In the genomic region with DNA sequence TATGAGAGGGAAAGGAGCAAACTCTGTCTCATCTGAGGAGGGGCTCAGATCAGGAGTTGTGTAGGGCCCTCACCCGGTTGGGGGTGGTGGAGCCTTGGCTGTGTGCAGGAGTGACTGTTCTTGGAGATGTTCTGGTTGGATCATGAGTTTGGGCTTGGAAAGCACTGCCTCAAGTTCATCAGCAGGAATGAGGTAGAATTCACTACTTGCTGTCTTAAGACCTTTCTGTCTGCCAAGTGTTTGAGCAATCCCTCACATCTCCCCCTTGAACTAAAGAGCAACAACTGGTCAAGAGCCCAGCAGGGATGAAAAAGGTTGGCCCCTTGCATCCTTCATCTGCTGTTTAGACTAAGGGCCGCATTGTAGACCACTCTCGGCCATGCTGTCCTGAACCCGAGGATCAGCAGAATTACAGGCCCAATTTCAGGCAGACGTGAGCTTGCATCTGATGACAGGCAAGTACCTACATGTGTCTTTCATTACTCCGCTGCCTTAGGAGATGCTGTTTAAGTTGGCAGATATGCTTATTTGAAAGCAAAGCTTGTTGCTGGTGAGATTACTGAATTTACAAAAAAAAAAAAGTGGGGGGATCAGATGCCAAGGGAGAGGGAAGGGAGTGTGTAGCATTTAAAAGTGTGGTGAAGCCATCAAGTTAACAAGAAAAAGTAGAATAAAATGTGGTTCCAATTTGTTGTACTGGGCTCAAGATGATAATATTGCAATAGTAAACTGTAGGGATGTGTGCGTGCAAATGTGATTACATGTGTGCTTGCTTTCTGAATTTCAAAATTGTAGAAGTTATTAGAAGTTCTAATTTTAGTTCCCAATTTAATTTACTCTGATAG, we compare ENCODE assay signal across 8 cellular contexts. TPM values are rescaled to one million over a fixed set of nuclear protein-coding genes. Genes with fewer than 3 reads are reported as not detected.
DNase-seq lines count a peak whose midpoint lies in the region; ATAC-seq, FAIRE-seq and TF ChIP-seq lines count a peak whose summit lies in the region.

No MANE protein-coding gene starts in this region.

- H3K36me3 ChIP-seq in skeletal muscle satellite cell (ENCODE audit: insufficient read depth, low read length) = no peaks in the 10 kb centered on the region

- H3K27me3 Mint-ChIP-seq in activated naive CD8-positive, alpha-beta T cell = no peaks in the 10 kb centered on the region

- H3K4me2 ChIP-seq in skeletal muscle satellite cell (ENCODE audit: low read length) = peak overlapping the region; percentile 50

- DNase-seq in GM12892 (ENCODE audit: insufficient read length) (no peak), left cardiac atrium (no peak), GM10266 (ENCODE audit: extremely low spot score) (no peak)

- no peak for TF ChIP-seq CTCF in GM10266 (IDR thresholded peaks at IDR 0.05; ENCODE audit: control insufficient read depth, insufficient read depth, low read depth, missing control alignments)

- H3K27me3 ChIP-seq in skeletal muscle satellite cell (ENCODE audit: control insufficient read depth, insufficient read depth, low read length) = no peaks in the 10 kb centered on the region

- peaks cover 4% of the 10 kb centered on the region for H3K36me3 Mint-ChIP-seq in activated naive CD8-positive, alpha-beta T cell

- peak overlapping the region; percentile 51 for H3K4me3 Mint-ChIP-seq in activated naive CD8-positive, alpha-beta T cell

- FAIRE-seq in GM12892 (lab: Jason Lieb, UNC) = peak; percentile 17

- peak overlapping the region; percentile 75 for H3K27ac Mint-ChIP-seq in activated naive CD8-positive, alpha-beta T cell

- H3K4me1 ChIP-seq in skeletal muscle satellite cell (ENCODE audit: control insufficient read depth, insufficient read depth, low read length) = peaks cover 35% of the 10 kb centered on the region

- ATAC-seq in left cardiac atrium (peak; percentile 55 to 70), HG02678 (IDR thresholded peaks at IDR 0.05; ENCODE audit: unreplicated experiment) (no peak), HG03460 (IDR thresholded peaks at IDR 0.05; ENCODE audit: unreplicated experiment) (no peak), GM18511 (IDR thresholded peaks at IDR 0.05; ENCODE audit: unreplicated experiment) (no peak)

- H3K9me3 ChIP-seq in skeletal muscle satellite cell (replicated peaks; ENCODE audit: low read length) = no peaks in the 10 kb centered on the region

- H3K9me3 Mint-ChIP-seq in activated naive CD8-positive, alpha-beta T cell (ENCODE audit: low read depth) = no peaks in the 10 kb centered on the region

- no peak for TF ChIP-seq POLR2A in GM12892 (IDR thresholded peaks at IDR 0.05; ENCODE audit: low read depth, low read length)

- intact Hi-C loops in left cardiac atrium (cut with DNase I) = loop anchor here (2.0 to 10.0 kb wide), 6 partner anchors 35 to 1007 kb away; a partner anchor contains a TSS

- no peak overlapping the region for H3K4me3 ChIP-seq in skeletal muscle satellite cell (ENCODE audit: low read length)

- peaks cover 89% of the 10 kb centered on the region for H3K4me1 Mint-ChIP-seq in activated naive CD8-positive, alpha-beta T cell (ENCODE audit: low read depth)

- H3K9ac ChIP-seq in skeletal muscle satellite cell (ENCODE audit: low read depth, low read length) = peak overlapping the region; percentile 7

RNA-seq across cellular contexts. Expression of a gene that starts 36.5 kb away (rescaled TPM):
- 20.8 TPM for polyA plus RNA-seq in GM12892 (2012; ENCODE audit: missing spikeins)
- 100 to 1,000 TPM in 1 of 2 donors, 10 to 100 TPM in 1; 61.8 to 127 TPM for total RNA-seq in left cardiac atrium
- 27.3 and 40.8 TPM in 2 replicates for total RNA-seq in skeletal muscle satellite cell (2012; rRNA removed)

Comparison
In these comparisons a context has a peak if more than half of its experiments do, and no peak if none do; other contexts are left out.
1. ATAC-seq: peak in left cardiac atrium (2 of 2); none in HG02678 (single experiment), HG03460 (single experiment) and GM18511 (single experiment).